In the genomic region with DNA sequence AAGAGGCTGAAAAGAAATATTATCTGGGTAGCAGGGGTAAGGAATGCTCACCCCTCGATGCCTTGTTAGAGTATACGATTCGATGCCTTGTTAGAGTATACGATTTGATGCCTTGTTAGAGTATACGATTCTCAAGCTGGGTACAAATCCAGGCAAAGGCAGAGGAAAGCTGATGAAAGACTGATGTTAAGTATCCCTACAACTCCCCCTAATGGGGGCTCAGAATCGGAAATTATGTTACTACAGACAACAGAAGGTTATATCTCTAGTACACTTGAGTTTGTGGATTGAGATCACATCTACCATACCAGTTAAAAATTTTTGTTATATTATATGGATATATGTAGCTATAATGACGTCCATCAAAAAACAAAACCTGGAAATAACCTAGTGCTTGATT, we compare ENCODE assay signal across 1 cellular context.
TF ChIP-seq lines count a peak whose summit lies in the region.

No MANE protein-coding gene starts in this region.

TF ChIP-seq in H1, 55 proteins besides CTCF, POLR2A, EP300 and RAD21:
- TF ChIP-seq CEBPB (IDR thresholded peaks at IDR 0.05; ENCODE audit: low read depth, low read length) = no peak
TF ChIP-seq in H1: peak in this region for 0.
